ENCODE assay signal across 21 cellular contexts in the genomic region with DNA sequence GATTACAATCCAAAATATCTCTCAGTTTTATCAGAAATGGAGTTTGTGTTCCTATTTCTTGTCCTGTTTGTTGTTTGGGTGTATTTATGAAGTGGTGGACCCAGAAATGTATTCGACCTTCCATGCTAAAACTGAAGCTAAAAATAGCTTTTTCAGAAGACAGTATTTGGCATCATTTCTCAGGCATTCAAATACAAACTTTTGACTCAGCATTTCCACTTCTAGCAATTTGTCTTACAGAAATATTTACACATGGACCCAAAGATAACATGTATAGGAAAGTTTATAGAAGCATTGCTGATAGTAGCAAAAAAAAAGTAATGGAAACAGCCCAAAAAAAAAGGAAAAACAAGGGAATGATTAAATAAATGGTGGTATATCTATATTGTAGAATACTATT.
DNase-seq lines count a peak whose midpoint lies in the region; ATAC-seq, FAIRE-seq and TF ChIP-seq lines count a peak whose summit lies in the region.
"Had no signal": no experiment of that assay in that cellular context is flagged by ENCODE, and none has a peak within 500 bp of the region (broad histone marks: within the 10 kb centered on the region; RNA-seq: fewer than 3 reads in every experiment).

No MANE protein-coding gene starts in this region.

- H3K9me3 ChIP-seq in IMR-90 (ENCODE audit: control insufficient read depth, insufficient read depth, low read length) (no peaks in the 10 kb centered on the region), Caco-2 (no peaks in the 10 kb centered on the region), colonic mucosa (no peaks in the 10 kb centered on the region)
- H3K9me3 ChIP-seq: BE2C, Peyer's patch had no signal

- BruUV-seq in IMR-90 (replicated peaks; lab: Mats Ljungman, UMichigan) (no TSS peak), Caco-2 (replicated peaks; lab: Mats Ljungman, UMichigan) (no TSS peak)

- no peak for TF ChIP-seq RAD21 in IMR-90 (IDR thresholded peaks at IDR 0.05; ENCODE audit: low read length)

- H2BK15ac ChIP-seq in IMR-90 (ENCODE audit: low read depth, low read length): no peak overlapping the region

- no peak overlapping the region for H2AK5ac ChIP-seq in IMR-90 (ENCODE audit: low read depth, low read length)

- intact Hi-C loops in IMR-90 (cut with micrococcal nuclease): no loop called here
- intact Hi-C loops in Caco-2 (cut with micrococcal nuclease; ENCODE audit: unreplicated experiment): no loop called here
- intact Hi-C loops in colonic mucosa (cut with DNase I): no loop called here

- H3K4me1 Mint-ChIP-seq in osteocyte (ENCODE audit: unreplicated experiment): peaks cover 7% of the 10 kb centered on the region
- no peaks in the 10 kb centered on the region for H3K4me1 Mint-ChIP-seq in Caco-2 (ENCODE audit: low read depth, unreplicated experiment)
- H3K4me1 Mint-ChIP-seq: GM23338 had no signal

- H3K36me3 Mint-ChIP-seq in osteocyte (ENCODE audit: unreplicated experiment) (peaks cover 2% of the 10 kb centered on the region), Caco-2 (ENCODE audit: insufficient read depth, unreplicated experiment) (no peaks in the 10 kb centered on the region)

- H3K4me3 Mint-ChIP-seq in osteocyte (ENCODE audit: unreplicated experiment) (no peak overlapping the region), Caco-2 (ENCODE audit: unreplicated experiment) (no peak overlapping the region)
- H3K4me3 Mint-ChIP-seq: GM23338 had no signal

- H3K27me3 Mint-ChIP-seq in osteocyte (ENCODE audit: unreplicated experiment): no peaks in the 10 kb centered on the region
- H3K27me3 Mint-ChIP-seq in Caco-2 (ENCODE audit: insufficient read depth, unreplicated experiment): no peaks in the 10 kb centered on the region

- peak overlapping the region; percentile 75; the same call in 1 of the 2 replicates for H4K91ac ChIP-seq in IMR-90 (ENCODE audit: insufficient read depth, low read depth, low read length)

- no peak overlapping the region for H3K23ac ChIP-seq in IMR-90 (ENCODE audit: low read depth, low read length)

- no CpG with 5 or more reads among the region's 1 CpG for WGBS in IMR-90 (ENCODE audit: extremely low coverage in 2 of 2, insufficient read length in 1 of 2), 2 experiments

- no peak overlapping the region for H2BK20ac ChIP-seq in IMR-90 (ENCODE audit: low read depth, low read length)

- H3K56ac ChIP-seq in IMR-90 (ENCODE audit: extremely low read depth, insufficient read depth, low read length): no peak overlapping the region

- dilution Hi-C loops in IMR-90 (cut with HindIII; ENCODE audit: low sequenced_read_pairs, unreplicated experiment): no loop called here

- H2BK120ac ChIP-seq in IMR-90 (ENCODE audit: low read depth, low read length): peak overlapping the region; percentile 90; the same call in 1 of the 2 replicates

- POLR2A ChIA-PET in IMR-90 (lab: Charles Lee; ENCODE audit: unreplicated experiment) (no interaction called here), Caco-2 (lab: Charles Lee) (no interaction called here)

- H3K27ac ChIP-seq in IMR-90 (ENCODE audit: insufficient read depth, low read length) (peak overlapping the region; percentile 71; the same call in 1 of the 2 replicates), colonic mucosa (no peak overlapping the region)
- H3K27ac ChIP-seq: KMS-11, Peyer's patch had no signal

- in situ Hi-C loops in IMR-90 (cut with MboI; ENCODE audit: low sequenced_read_pairs) (no loop called here), astrocyte of the spinal cord (cut with HindIII; ENCODE audit: low sequenced_read_pairs) (no loop called here)

- no peak overlapping the region for H3K4me2 ChIP-seq in IMR-90 (ENCODE audit: low read depth, low read length)
- H3K4me2 ChIP-seq: GM23338, KMS-11 had no signal

- no peaks in the 10 kb centered on the region for H4K20me1 ChIP-seq in IMR-90 (ENCODE audit: insufficient read depth, low read length)

- no peak overlapping the region for H3K9ac ChIP-seq in IMR-90 (ENCODE audit: low read depth, low read length)
- H3K9ac ChIP-seq in colonic mucosa (ENCODE audit: low read depth in 2 of 2, low read length in 2 of 2): no peak overlapping the region
- H3K9ac ChIP-seq: KMS-11 had no signal

- no peak overlapping the region for H2AK9ac ChIP-seq in IMR-90 (replicated peaks; ENCODE audit: low read depth, low read length, poor library complexity)

- no peak overlapping the region for H4K8ac ChIP-seq in IMR-90 (ENCODE audit: low read depth in 2 of 2, low read length in 2 of 2)

- no peak; the same call in 1 of the 2 replicates for ATAC-seq in IMR-90 (ENCODE audit: low read depth)
- ATAC-seq: GM23338 had no signal

- no peak overlapping the region; the same call in 1 of the 2 replicates for H3K18ac ChIP-seq in IMR-90 (ENCODE audit: low read depth, low read length)

- H3K4me3 ChIP-seq in IMR-90 (ENCODE audit: insufficient read depth, low read depth, low read length) (no peak overlapping the region), astrocyte of the spinal cord (ENCODE audit: low read depth, low read length) (no peak overlapping the region), fibroblast of pulmonary artery (replicated peaks; ENCODE audit: low read depth, low read length) (no peak overlapping the region), Caco-2 (ENCODE audit: low read depth, low read length) (no peak overlapping the region), colonic mucosa (no peak overlapping the region)
- H3K4me3 ChIP-seq: GM23338, HAP-1, Peyer's patch had no signal

- CTCF ChIA-PET in IMR-90 (lab: Yijun Ruan, JAX) (no interaction called here), Caco-2 (lab: Charles Lee) (no interaction called here)

- H4K5ac ChIP-seq in IMR-90 (ENCODE audit: low read depth, low read length): no peak overlapping the region

- TF ChIP-seq CTCF in IMR-90 (conservative IDR thresholded peaks at IDR 0.05; ENCODE audit: low read depth, low read length) (no peak), astrocyte of the spinal cord (IDR thresholded peaks at IDR 0.05; ENCODE audit: low read depth, low read length) (no peak), fibroblast of pulmonary artery (IDR thresholded peaks at IDR 0.05; ENCODE audit: low read length, missing control alignments) (no peak), osteocyte (IDR thresholded peaks at IDR 0.05) (no peak), Caco-2 (IDR thresholded peaks at IDR 0.05; ENCODE audit: insufficient read depth in 1 of 2, low read depth in 1 of 2, low read length in 1 of 2, severe bottlenecking in 1 of 2, unreplicated experiment in 1 of 2) (no peak), colonic mucosa (IDR thresholded peaks at IDR 0.05) (no peak)

- H3K4me1 ChIP-seq in IMR-90 (ENCODE audit: control insufficient read depth, insufficient read depth, low read length) (peaks cover 16% of the 10 kb centered on the region), Caco-2 (no peaks in the 10 kb centered on the region), colonic mucosa (no peaks in the 10 kb centered on the region)
- H3K4me1 ChIP-seq: BE2C, HAP-1, Peyer's patch had no signal

- peak overlapping the region; percentile 86; the same call in 1 of the 2 replicates for H3K4ac ChIP-seq in IMR-90 (ENCODE audit: low read depth, low read length)

- H3K27ac Mint-ChIP-seq in osteocyte (ENCODE audit: unreplicated experiment) (peak overlapping the region; percentile 1), Caco-2 (ENCODE audit: unreplicated experiment) (no peak overlapping the region)
- H3K27ac Mint-ChIP-seq: GM23338 had no signal

- H3K27me3 ChIP-seq in IMR-90 (ENCODE audit: control insufficient read depth, insufficient read depth, low read length): no peaks in the 10 kb centered on the region
- no peaks in the 10 kb centered on the region for H3K27me3 ChIP-seq in Caco-2 (replicated peaks; ENCODE audit: control insufficient read depth, insufficient read depth, low read length)
- H3K27me3 ChIP-seq in colonic mucosa: no peaks in the 10 kb centered on the region
- H3K27me3 ChIP-seq: BE2C, Peyer's patch had no signal

- DNase-seq in IMR-90: peak; percentile 57
- peak; percentile 13 for DNase-seq in astrocyte of the spinal cord (ENCODE audit: low read depth, low spot score)
- DNase-seq in fibroblast of pulmonary artery (ENCODE audit: low read depth): peak; percentile 10
- no peak for DNase-seq in osteocyte (ENCODE audit: extremely low spot score, unreplicated experiment)
- no peak for DNase-seq in urothelium cell line (ENCODE audit: low spot score)
- DNase-seq in Caco-2: no peak
- DNase-seq in NCI-H82 (lab: John Stamatoyannopoulos, UW): no peak
- no peak for DNase-seq in colonic mucosa
- DNase-seq: BE2C, DND-41, NCI-H1092 treated with DMSO at 0.1 percent for 48 hours, NCI-H146, NCI-H2029, NCI-H2227 treated with DMSO at 0.1 percent for 48 hours, NCI-H510A, NCI-H748 treated with DMSO at 0.1 percent for 48 hours, Peyer's patch had no signal

- H3K14ac ChIP-seq in IMR-90 (replicated peaks; ENCODE audit: low read depth, low read length): no peak overlapping the region

- no peaks in the 10 kb centered on the region for H3K9me1 ChIP-seq in IMR-90 (ENCODE audit: insufficient read depth, low read length)

- no peaks in the 10 kb centered on the region; a peak in 1 of 4 replicates for H3K79me1 ChIP-seq in IMR-90 (ENCODE audit: low read depth in 1 of 2, low read length in 2 of 2)

- no peaks in the 10 kb centered on the region for H3K36me3 ChIP-seq in IMR-90 (ENCODE audit: control insufficient read depth, insufficient read depth, low read length)
- H3K36me3 ChIP-seq in Caco-2 (ENCODE audit: control insufficient read depth, insufficient read depth, low read length): no peaks in the 10 kb centered on the region
- H3K36me3 ChIP-seq in colonic mucosa: no peaks in the 10 kb centered on the region
- H3K36me3 ChIP-seq: BE2C, HAP-1, Peyer's patch had no signal

- H3K9me3 Mint-ChIP-seq in osteocyte (ENCODE audit: unreplicated experiment): peaks cover 13% of the 10 kb centered on the region
- H3K9me3 Mint-ChIP-seq in Caco-2 (ENCODE audit: unreplicated experiment): no peaks in the 10 kb centered on the region

- no peak for TF ChIP-seq POLR2A in IMR-90 (IDR thresholded peaks at IDR 0.05; ENCODE audit: low read depth, low read length)

- FAIRE-seq in urothelium cell line (lab: Jason Lieb, UNC): no peak
- FAIRE-seq: GM12891 had no signal

- H2AFZ ChIP-seq in IMR-90 (replicated peaks; ENCODE audit: low read length, poor library complexity): no peak overlapping the region
- H2AFZ ChIP-seq: GM23338 had no signal

- no peak overlapping the region for H2BK5ac ChIP-seq in IMR-90 (ENCODE audit: low read depth, low read length, poor library complexity, severe bottlenecking)

TF ChIP-seq in IMR-90, 13 proteins besides CTCF, POLR2A, EP300 and RAD21:
- TF ChIP-seq MAFK (IDR thresholded peaks at IDR 0.05; ENCODE audit: low read depth, low read length): peak; percentile 69
- TF ChIP-seq, protein P1, sequence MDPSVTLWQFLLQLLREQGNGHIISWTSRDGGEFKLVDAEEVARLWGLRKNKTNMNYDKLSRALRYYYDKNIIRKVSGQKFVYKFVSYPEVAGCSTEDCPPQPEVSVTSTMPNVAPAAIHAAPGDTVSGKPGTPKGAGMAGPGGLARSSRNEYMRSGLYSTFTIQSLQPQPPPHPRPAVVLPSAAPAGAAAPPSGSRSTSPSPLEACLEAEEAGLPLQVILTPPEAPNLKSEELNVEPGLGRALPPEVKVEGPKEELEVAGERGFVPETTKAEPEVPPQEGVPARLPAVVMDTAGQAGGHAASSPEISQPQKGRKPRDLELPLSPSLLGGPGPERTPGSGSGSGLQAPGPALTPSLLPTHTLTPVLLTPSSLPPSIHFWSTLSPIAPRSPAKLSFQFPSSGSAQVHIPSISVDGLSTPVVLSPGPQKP (IDR thresholded peaks at IDR 0.05; ENCODE audit: borderline replicate concordance, low read depth, low read length): no peak
TF ChIP-seq in IMR-90: peak in this region for 1.

Comparison
In these comparisons a context has a peak if more than half of its experiments do, and no peak if none do; other contexts are left out.
1. DNase-seq: peak in IMR-90 (single experiment), astrocyte of the spinal cord (single experiment) and fibroblast of pulmonary artery (single experiment); none in osteocyte (single experiment), urothelium cell line (single experiment), Caco-2 (0 of 2), NCI-H82 (single experiment) and colonic mucosa (single experiment).